In the genomic region with DNA sequence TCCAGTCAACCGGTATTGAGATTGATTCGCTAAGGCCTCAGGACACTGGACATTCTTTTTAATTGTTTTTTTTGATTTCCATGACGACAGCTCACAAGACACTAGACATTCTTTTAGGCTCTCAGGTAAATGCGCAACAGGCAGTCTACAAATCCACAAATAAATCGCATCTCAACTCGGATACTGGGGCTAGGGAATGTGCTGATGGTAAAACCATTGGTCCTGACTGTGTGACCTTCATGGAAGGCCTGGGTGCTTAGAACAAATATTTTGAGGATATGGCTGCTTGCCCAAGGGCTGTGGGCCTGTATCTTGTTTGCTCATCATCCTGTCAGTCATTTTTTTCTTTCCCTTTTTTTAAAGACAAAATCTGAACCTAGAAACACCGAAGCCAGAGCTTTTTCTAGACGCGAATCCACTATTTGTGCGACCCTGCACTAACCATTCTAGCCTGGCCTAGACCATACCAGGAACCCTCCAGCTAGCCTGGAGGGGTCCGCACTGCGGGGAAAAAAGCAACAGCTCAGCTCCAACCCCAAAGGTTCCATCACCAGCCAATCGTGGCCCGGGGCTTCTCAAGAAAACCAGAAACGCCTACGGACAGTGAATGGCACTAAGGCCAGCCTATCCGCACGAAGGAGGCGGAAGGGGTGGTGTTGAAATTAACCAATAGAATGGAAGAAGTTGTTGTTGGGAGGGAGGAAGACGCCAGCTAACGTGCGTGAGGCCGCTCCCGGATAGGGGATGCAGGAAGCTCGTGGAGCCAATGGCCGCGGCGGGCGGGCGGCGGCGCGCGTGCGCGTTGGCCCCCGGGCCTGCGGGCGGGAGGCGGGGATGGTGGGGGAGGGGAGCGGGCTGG, we compare ENCODE assay signal across 8 cellular contexts. TPM values are rescaled to one million over a fixed set of nuclear protein-coding genes. Genes with fewer than 3 reads are reported as not detected.
DNase-seq lines count a peak whose midpoint lies in the region; ATAC-seq and TF ChIP-seq lines count a peak whose summit lies in the region.

No MANE protein-coding gene starts in this region.

- in situ Hi-C loops in GM13976 (cut with MboI; ENCODE audit: low sequenced_read_pairs, unreplicated experiment): no loop called here

- TF ChIP-seq POLR2A in adrenal gland (IDR thresholded peaks at IDR 0.05): peak; percentile 84 to 93
- TF ChIP-seq POLR2A in heart left ventricle (IDR thresholded peaks at IDR 0.05): peak; percentile 91 to 95

- peaks cover 0 to 5% of the 10 kb centered on the region in 2 donors for H3K36me3 ChIP-seq in adrenal gland (replicated peaks in 1 of 2)
- peaks cover 0 to 17% (median 14%) of the 10 kb centered on the region in 9 donors for H3K36me3 ChIP-seq in heart left ventricle

- H3K27me3 ChIP-seq in adrenal gland (no peaks in the 10 kb centered on the region), heart left ventricle (no peaks in the 10 kb centered on the region)

- H3K27ac ChIP-seq in adrenal gland (peak overlapping the region; percentile 74 to 100 (median 91)), heart left ventricle (peak overlapping the region; percentile 91 to 100 (median 99))

- intact Hi-C loops in adrenal gland (cut with DNase I): loop anchor here in 1 of 2 donors (5.0 kb wide), 1 partner anchor 70 kb away; no protein-coding TSS in a partner anchor
- intact Hi-C loops in heart left ventricle (cut with DNase I): loop anchor here (1.0 to 5.0 kb wide), 14 partner anchors 22 to 73 kb away; no protein-coding TSS in a partner anchor

- no peak for TF ChIP-seq CTCF in GM13976 (IDR thresholded peaks at IDR 0.05; ENCODE audit: borderline replicate concordance, control extremely low read depth, extremely low read depth, insufficient read depth, missing control alignments)
- no peak for TF ChIP-seq CTCF in adrenal gland (IDR thresholded peaks at IDR 0.05)
- no peak for TF ChIP-seq CTCF in heart left ventricle (IDR thresholded peaks at IDR 0.05)
- no peak for TF ChIP-seq CTCF in type B pancreatic cell (conservative IDR thresholded peaks at IDR 0.05)

- peak; percentile 97 for DNase-seq in GM13976 (ENCODE audit: low spot score)
- peak; percentile 97 for DNase-seq in NCI-H1436 treated with DMSO at 0.1 percent for 48 hours (lab: John Stamatoyannopoulos, UW)
- peak; percentile 97 for DNase-seq in T follicular helper cell (ENCODE audit: low read depth)
- DNase-seq in adrenal gland: peak; percentile 98 to 100 (median 99)
- peak; percentile 98 to 99 (median 99) for DNase-seq in heart left ventricle
- peak; percentile 100 for DNase-seq in pons (ENCODE audit: low spot score)
- peak; percentile 98 for DNase-seq in type B pancreatic cell (ENCODE audit: extremely low spot score, unreplicated experiment)

- H3K4me3 ChIP-seq in adrenal gland: peak overlapping the region in 1 of 4 donors; percentile 99
- peak overlapping the region in 10 of 12 donors; percentile 39 to 98 (median 84) for H3K4me3 ChIP-seq in heart left ventricle

- peaks cover 28 to 42% of the 10 kb centered on the region in 2 donors for H3K4me1 ChIP-seq in adrenal gland (replicated peaks in 1 of 2)
- peaks cover 0 to 49% (median 33%) of the 10 kb centered on the region in 12 donors for H3K4me1 ChIP-seq in heart left ventricle

- H3K9me3 Mint-ChIP-seq in type B pancreatic cell: no peaks in the 10 kb centered on the region

- peak overlapping the region; percentile 85 for H3K4me3 Mint-ChIP-seq in type B pancreatic cell

- peaks cover 30% of the 10 kb centered on the region for H3K36me3 Mint-ChIP-seq in type B pancreatic cell

- H3K27ac Mint-ChIP-seq in type B pancreatic cell: peak overlapping the region; percentile 100

- H3K9me3 ChIP-seq in adrenal gland (replicated peaks in 1 of 3) (no peaks in the 10 kb centered on the region), heart left ventricle (no peaks in the 10 kb centered on the region)

- ATAC-seq in HG02852 (IDR thresholded peaks at IDR 0.05; ENCODE audit: unreplicated experiment) (peak; percentile 93), heart left ventricle (peak; percentile 95 to 98 (median 96))

- H3K27me3 Mint-ChIP-seq in type B pancreatic cell: peaks cover 3% of the 10 kb centered on the region

- peaks cover 42% of the 10 kb centered on the region for H3K4me1 Mint-ChIP-seq in type B pancreatic cell (ENCODE audit: unreplicated experiment)

- WGBS in adrenal gland, 4 donors: 4 to 14% (median 7%) methylated on average over 23 to 40 of the region's 41 CpGs
- WGBS in heart left ventricle, 4 donors: 4 to 10% (median 7%) methylated on average over 30 to 41 of the region's 41 CpGs

RNA-seq across cellular contexts. Expression of a gene that starts 18.1 kb away (rescaled TPM):
- total RNA-seq in adrenal gland (100 to 1,000 TPM in 2 of 8 donors, 10 to 100 TPM in 6; 41.3 to 115 (median 83.1) TPM), heart left ventricle (10 to 100 TPM; 28.3 to 76.8 (median 46.4) TPM), type B pancreatic cell (ENCODE audit: low replicate concordance) (123 and 135 TPM in 2 replicates)
- polyA plus RNA-seq in adrenal gland (10 to 100 TPM; 40.1 to 60.2 (median 50.3) TPM), heart left ventricle (10 to 100 TPM; 23.1 to 28.7 TPM)
